ENCODE assay signal across 8 cellular contexts in the genomic region with DNA sequence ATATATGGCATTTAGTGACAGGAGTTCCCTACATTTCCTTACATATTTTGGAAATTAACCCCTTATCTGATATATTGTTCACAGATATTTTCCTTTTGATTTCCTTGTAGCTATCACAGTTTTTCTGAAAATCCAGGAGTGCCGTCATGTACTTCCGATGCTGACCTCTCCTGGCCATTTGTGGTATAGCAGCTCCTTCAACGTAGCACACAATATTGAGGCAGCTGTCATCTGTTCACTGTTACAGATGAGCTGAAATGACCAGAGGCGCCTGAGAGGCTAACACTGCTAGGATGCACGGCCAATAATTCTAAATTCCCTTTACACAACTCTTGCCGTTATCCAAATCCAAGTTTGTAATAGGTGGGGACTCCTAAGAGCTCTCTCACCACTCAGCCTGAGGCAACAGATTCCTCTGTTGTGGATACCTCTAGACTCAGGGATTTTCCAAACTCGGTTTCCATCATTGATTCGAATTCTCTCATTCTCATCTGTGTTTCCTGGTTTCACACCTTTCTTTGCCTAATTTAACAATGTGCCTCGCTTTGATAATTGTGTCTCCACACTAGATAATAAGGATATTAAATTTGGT. TPM values are rescaled to one million over a fixed set of nuclear protein-coding genes. Genes with fewer than 3 reads are reported as not detected.
DNase-seq lines count a peak whose midpoint lies in the region; ATAC-seq and TF ChIP-seq lines count a peak whose summit lies in the region.

No MANE protein-coding gene starts in this region.

- H3K9ac ChIP-seq in OCI-LY3 (ENCODE audit: low read length) (no peak overlapping the region), neural cell (ENCODE audit: low read length) (no peak overlapping the region)

- ATAC-seq in GM21576 (IDR thresholded peaks at IDR 0.05; ENCODE audit: unreplicated experiment) (peak; percentile 92), thoracic aorta (ENCODE audit: insufficient number of reproducible peaks, low FRiP score, low read depth) (no peak)

- H3K4me3 ChIP-seq in DOHH2 (ENCODE audit: low read length), result no peak overlapping the region
- H3K4me3 ChIP-seq in OCI-LY3 (ENCODE audit: low read length), result peak overlapping the region; percentile 22
- H3K4me3 ChIP-seq in neural cell (ENCODE audit: low read length), result no peak overlapping the region
- H3K4me3 ChIP-seq in thoracic aorta, result no peak overlapping the region

- H3K79me2 ChIP-seq in DOHH2 (ENCODE audit: control insufficient read depth, low read length), result no peaks in the 10 kb centered on the region
- no peaks in the 10 kb centered on the region for H3K79me2 ChIP-seq in OCI-LY3 (ENCODE audit: low read length)
- H3K79me2 ChIP-seq in neural cell (replicated peaks; ENCODE audit: insufficient read depth, low read length), result no peaks in the 10 kb centered on the region

- TF ChIP-seq CTCF in DOHH2 (IDR thresholded peaks at IDR 0.05; ENCODE audit: low read depth, low read length, poor library complexity, severe bottlenecking), result peak; percentile 73
- TF ChIP-seq CTCF in OCI-LY3 (IDR thresholded peaks at IDR 0.05; ENCODE audit: low read depth, low read length), result peak; percentile 89
- TF ChIP-seq CTCF in neural cell (IDR thresholded peaks at IDR 0.05; ENCODE audit: poor library complexity, severe bottlenecking), result peak; percentile 85
- TF ChIP-seq CTCF in thoracic aorta (IDR thresholded peaks at IDR 0.05), result peak; percentile 76

- H3K9me2 ChIP-seq in DOHH2 (replicated peaks; ENCODE audit: control insufficient read depth, low read length) (no peaks in the 10 kb centered on the region), neural cell (ENCODE audit: insufficient read depth, low read length) (no peaks in the 10 kb centered on the region)

- H2AFZ ChIP-seq in OCI-LY3 (ENCODE audit: low read depth, low read length) (peak overlapping the region; percentile 69; the same call in 1 of the 2 replicates), neural cell (ENCODE audit: low read depth, low read length) (no peak overlapping the region)

- H4K20me1 ChIP-seq in DOHH2 (ENCODE audit: control insufficient read depth, insufficient read depth, low read depth, low read length), result no peaks in the 10 kb centered on the region
- no peaks in the 10 kb centered on the region for H4K20me1 ChIP-seq in OCI-LY3 (ENCODE audit: insufficient read depth, low read length)
- H4K20me1 ChIP-seq in neural cell (ENCODE audit: insufficient read depth), result no peaks in the 10 kb centered on the region

- H3K4me2 ChIP-seq in DOHH2 (ENCODE audit: low read length) (no peak overlapping the region), OCI-LY3 (ENCODE audit: low read length) (peak overlapping the region; percentile 55), neural cell (ENCODE audit: low read length) (no peak overlapping the region)

- no peaks in the 10 kb centered on the region for H3K4me1 ChIP-seq in DOHH2 (ENCODE audit: control insufficient read depth, low read length)
- peaks cover 5% of the 10 kb centered on the region for H3K4me1 ChIP-seq in OCI-LY3 (ENCODE audit: low read length)
- no peaks in the 10 kb centered on the region for H3K4me1 ChIP-seq in thoracic aorta (ENCODE audit: control insufficient read depth in 1 of 2, low read depth in 2 of 2)

- no peak for TF ChIP-seq EP300 in Ishikawa (IDR thresholded peaks at IDR 0.05; ENCODE audit: borderline replicate concordance)
- TF ChIP-seq EP300 in neural cell (conservative IDR thresholded peaks at IDR 0.05; ENCODE audit: poor library complexity, severe bottlenecking), result no peak

- H3K27ac ChIP-seq in DOHH2 (ENCODE audit: low read depth, low read length) (no peak overlapping the region), OCI-LY3 (ENCODE audit: low read length) (no peak overlapping the region), neural cell (ENCODE audit: low read length) (no peak overlapping the region), thoracic aorta (no peak overlapping the region)

- DNase-seq in activated T-cell treated with anti-CD3 and anti-CD28 coated beads for 4 hours (peak; percentile 56), fibroblast of gingiva (ENCODE audit: low read depth) (peak; percentile 57), thoracic aorta (ENCODE audit: low spot score) (peak; percentile 5)

- H3F3A ChIP-seq in DOHH2 (ENCODE audit: control insufficient read depth, insufficient read depth), result no peaks in the 10 kb centered on the region
- no peaks in the 10 kb centered on the region for H3F3A ChIP-seq in neural cell (ENCODE audit: insufficient read depth, low read length, poor library complexity, severe bottlenecking)

- H3K36me3 ChIP-seq in DOHH2 (ENCODE audit: control insufficient read depth, low read length), result no peaks in the 10 kb centered on the region
- no peaks in the 10 kb centered on the region for H3K36me3 ChIP-seq in OCI-LY3 (replicated peaks; ENCODE audit: low read depth, low read length)
- no peaks in the 10 kb centered on the region for H3K36me3 ChIP-seq in neural cell (ENCODE audit: insufficient read depth, low read length)
- no peaks in the 10 kb centered on the region for H3K36me3 ChIP-seq in thoracic aorta

- H3K27me3 ChIP-seq in DOHH2 (ENCODE audit: control insufficient read depth, low read length) (no peaks in the 10 kb centered on the region; the same call in 1 of the 2 replicates), OCI-LY3 (ENCODE audit: low read depth, low read length) (no peaks in the 10 kb centered on the region), neural cell (ENCODE audit: insufficient read depth, low read depth, low read length) (no peaks in the 10 kb centered on the region), thoracic aorta (replicated peaks; ENCODE audit: insufficient read depth) (no peaks in the 10 kb centered on the region)

- H3K9me3 ChIP-seq in DOHH2 (ENCODE audit: control insufficient read depth, insufficient read depth, low read length) (no peaks in the 10 kb centered on the region), OCI-LY3 (ENCODE audit: insufficient read depth, low read length) (peaks cover 5% of the 10 kb centered on the region; the same call in 1 of the 2 replicates), neural cell (ENCODE audit: low read length) (no peaks in the 10 kb centered on the region), thoracic aorta (no peaks in the 10 kb centered on the region)

- TF ChIP-seq RAD21 in Ishikawa (IDR thresholded peaks at IDR 0.05; ENCODE audit: low read depth), result peak; percentile 73
- TF ChIP-seq RAD21 in neural cell (conservative IDR thresholded peaks at IDR 0.05), result peak; percentile 88

TF ChIP-seq in Ishikawa, 13 proteins besides CTCF, POLR2A, EP300 and RAD21 (continues in another document):
- no peak for TF ChIP-seq ZBTB7A (IDR thresholded peaks at IDR 0.05; ENCODE audit: low read depth)
- TF ChIP-seq TCF12 (IDR thresholded peaks at IDR 0.05; ENCODE audit: low read depth), result no peak
- TF ChIP-seq TAF1 (IDR thresholded peaks at IDR 0.05; ENCODE audit: low read depth), result no peak
- no peak for TF ChIP-seq TEAD4 (IDR thresholded peaks at IDR 0.05)
- TF ChIP-seq EGR1 (IDR thresholded peaks at IDR 0.05), result no peak
- TF ChIP-seq, protein P1, sequence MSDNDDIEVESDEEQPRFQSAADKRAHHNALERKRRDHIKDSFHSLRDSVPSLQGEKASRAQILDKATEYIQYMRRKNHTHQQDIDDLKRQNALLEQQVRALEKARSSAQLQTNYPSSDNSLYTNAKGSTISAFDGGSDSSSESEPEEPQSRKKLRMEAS (IDR thresholded peaks at IDR 0.05), result no peak
- TF ChIP-seq CREB1 (IDR thresholded peaks at IDR 0.05; ENCODE audit: low read depth), result no peak
- no peak for TF ChIP-seq YY1 (IDR thresholded peaks at IDR 0.05; ENCODE audit: low read depth)
- no peak for TF ChIP-seq CEBPB (IDR thresholded peaks at IDR 0.05)
- no peak for TF ChIP-seq FOXM1 (IDR thresholded peaks at IDR 0.05; ENCODE audit: borderline replicate concordance, low read depth)

TF ChIP-seq in neural cell, 6 proteins besides CTCF, POLR2A, EP300 and RAD21:
- no peak for TF ChIP-seq POLR2AphosphoS5 (IDR thresholded peaks at IDR 0.05)
- peak; percentile 85 for TF ChIP-seq SMC3 (conservative IDR thresholded peaks at IDR 0.05; ENCODE audit: poor library complexity)

RNA-seq across cellular contexts. Expression of a gene that starts 53.0 kb away (rescaled TPM):
- polyA plus RNA-seq in neural cell, result 24.0 and 27.6 TPM in 2 replicates
- polyA minus RNA-seq in neural cell, result 31.7 and 35.5 TPM in 2 replicates
- 10 to 100 TPM; 15.0 to 16.1 TPM for total RNA-seq in thoracic aorta

RNA-seq across cellular contexts. Expression of a gene that starts 53.1 kb away (rescaled TPM):
- 5.3 and 8.8 TPM in 2 replicates for polyA plus RNA-seq in neural cell
- polyA minus RNA-seq in neural cell, result 6.8 and 7.1 TPM in 2 replicates
- total RNA-seq in thoracic aorta, result 1 to 10 TPM; 4.2 to 5.4 TPM

Comparison
In these comparisons a context has a peak if more than half of its experiments do, and no peak if none do; other contexts are left out.
1. DNase-seq: peak in every context shown above with its lines; median percentile 57 in fibroblast of gingiva; 56 in activated T-cell treated with anti-CD3 and anti-CD28 coated beads for 4 hours; 5 in thoracic aorta.